8 cellular contexts compared by ENCODE assay signal in genomic region chr2:113891265-113891959, GRCh38. TPM values are rescaled to one million over a fixed set of nuclear protein-coding genes. Genes with fewer than 3 reads are reported as not detected.
DNase-seq lines count a peak whose midpoint lies in the region; ATAC-seq, FAIRE-seq and TF ChIP-seq lines count a peak whose summit lies in the region.

No MANE protein-coding gene starts in this region.

- no peak overlapping the region for H3K27ac ChIP-seq in small intestine (ENCODE audit: low read depth in 1 of 2, low read length in 1 of 2)

- H3K27ac Mint-ChIP-seq in WTC11 (0 out of 2 replicates have a peak overlapping the region, but pooled peaks have one; percentile 94), glutamatergic neuron (ENCODE audit: unreplicated experiment) (peak overlapping the region; percentile 90)

- H3K36me3 Mint-ChIP-seq in WTC11 (peaks cover 3% of the 10 kb centered on the region; the same call in 1 of the 2 replicates), glutamatergic neuron (ENCODE audit: unreplicated experiment) (no peaks in the 10 kb centered on the region)

- CTCF ChIA-PET in WTC11 (lab: Charles Lee) = no interaction called here

- H3K4me1 ChIP-seq in HAP-1 (peaks cover 45% of the 10 kb centered on the region), small intestine (ENCODE audit: control insufficient read depth in 2 of 2, insufficient read depth in 1 of 2, low read depth in 1 of 2, low read length in 1 of 2) (peaks cover 7 to 36% of the 10 kb centered on the region in 2 donors)

- no peak for FAIRE-seq in small intestine (lab: Jason Lieb, UNC)

- peak overlapping the region; percentile 68 for H3K4me3 ChIP-seq in HAP-1
- H3K4me3 ChIP-seq in small intestine (ENCODE audit: low read depth in 1 of 2, low read length in 2 of 2) = peak overlapping the region; percentile 87 to 92

- no peaks in the 10 kb centered on the region for H3K36me3 ChIP-seq in HAP-1 (replicated peaks)
- H3K36me3 ChIP-seq in small intestine (ENCODE audit: control insufficient read depth in 2 of 2, insufficient read depth in 2 of 2, low read length in 2 of 2) = no peaks in the 10 kb centered on the region

- no peak for ATAC-seq in WTC11
- ATAC-seq in GM19455 (IDR thresholded peaks at IDR 0.05; ENCODE audit: unreplicated experiment) = no peak
- ATAC-seq in GM19395 (IDR thresholded peaks at IDR 0.05; ENCODE audit: unreplicated experiment) = no peak

- TF ChIP-seq CTCF in WTC11 (IDR thresholded peaks at IDR 0.05) = no peak
- TF ChIP-seq CTCF in glutamatergic neuron (IDR thresholded peaks at IDR 0.05; ENCODE audit: partially characterized antibody, unreplicated experiment) = no peak

- no peaks in the 10 kb centered on the region for H3K9me3 Mint-ChIP-seq in WTC11
- H3K9me3 Mint-ChIP-seq in glutamatergic neuron (ENCODE audit: unreplicated experiment) = peaks cover 9% of the 10 kb centered on the region

- POLR2A ChIA-PET in WTC11 (lab: Charles Lee) = no interaction called here

- in situ Hi-C loops in HAP-1 (cut with MboI; ENCODE audit: low sequenced_read_pairs) = loop anchor here (10.0 kb wide), 1 partner anchor 137 kb away; the partner anchor contains the start of gene SLC35F5

- WGBS in small intestine, 3 donors = 2 to 3% (median 2%) methylated on average over 5 of the region's 5 CpGs

- H3K4me1 Mint-ChIP-seq in WTC11 (peaks cover 81% of the 10 kb centered on the region), glutamatergic neuron (ENCODE audit: low read depth, unreplicated experiment) (peaks cover 19% of the 10 kb centered on the region)

- DNase-seq in HAP-1 (ENCODE audit: low spot score in 2 of 2) = no peak
- no peak for DNase-seq in WTC11 (ENCODE audit: low spot score)
- no peak for DNase-seq in glutamatergic neuron
- no peak for DNase-seq in small intestine
- DNase-seq in amniotic stem cell (lab: John Stamatoyannopoulos, UW) = no peak
- no peak for DNase-seq in NCI-H526 treated with DMSO at 0.1 percent for 48 hours (lab: John Stamatoyannopoulos, UW)

- H3K4me3 Mint-ChIP-seq in WTC11 (peak overlapping the region; percentile 96), glutamatergic neuron (ENCODE audit: unreplicated experiment) (peak overlapping the region; percentile 93)

- H3K9me3 ChIP-seq in HAP-1 = no peaks in the 10 kb centered on the region
- no peaks in the 10 kb centered on the region for H3K9me3 ChIP-seq in small intestine (ENCODE audit: control insufficient read depth, low read depth)

- H3K27me3 Mint-ChIP-seq in WTC11 (ENCODE audit: low read depth) = no peaks in the 10 kb centered on the region
- no peaks in the 10 kb centered on the region for H3K27me3 Mint-ChIP-seq in glutamatergic neuron (ENCODE audit: unreplicated experiment)

- H3K27me3 ChIP-seq in HAP-1 (ENCODE audit: low read depth) (no peaks in the 10 kb centered on the region), small intestine (ENCODE audit: control insufficient read depth in 2 of 2, insufficient read depth in 2 of 2, low read length in 2 of 2) (no peaks in the 10 kb centered on the region)

TF ChIP-seq in WTC11, 78 proteins besides CTCF, POLR2A, EP300 and RAD21 (continues in another document):
- TF ChIP-seq ZNF138 (CRISPR knock-in tag; conservative IDR thresholded peaks at IDR 0.05) (no peak), TCF7 (CRISPR knock-in tag; IDR thresholded peaks at IDR 0.05; ENCODE audit: low read depth) (no peak), AFF4 (CRISPR knock-in tag; IDR thresholded peaks at IDR 0.05; ENCODE audit: borderline replicate concordance) (no peak), ZNF396 (CRISPR knock-in tag; IDR thresholded peaks at IDR 0.05; ENCODE audit: borderline replicate concordance) (no peak), OVOL2 (CRISPR knock-in tag; IDR thresholded peaks at IDR 0.05; ENCODE audit: borderline replicate concordance) (no peak), ATF6 (CRISPR knock-in tag; IDR thresholded peaks at IDR 0.05) (no peak), TP53 (CRISPR knock-in tag; IDR thresholded peaks at IDR 0.05) (no peak), HMGA2 (CRISPR knock-in tag; IDR thresholded peaks at IDR 0.05) (no peak), FOXP4 (CRISPR knock-in tag; IDR thresholded peaks at IDR 0.05) (no peak), NFE2L1 (CRISPR knock-in tag; IDR thresholded peaks at IDR 0.05) (no peak), IRF1 (CRISPR knock-in tag; IDR thresholded peaks at IDR 0.05) (no peak), ZNF263 (CRISPR knock-in tag; IDR thresholded peaks at IDR 0.05; ENCODE audit: low read depth) (no peak), ZNF317 (CRISPR knock-in tag; IDR thresholded peaks at IDR 0.05; ENCODE audit: borderline replicate concordance, low read depth) (no peak), ATF2 (CRISPR knock-in tag; IDR thresholded peaks at IDR 0.05; ENCODE audit: borderline replicate concordance, low read depth) (no peak)

RNA-seq across cellular contexts. Expression of gene ACTR3, which starts 1.5 kb away (rescaled TPM):
- 148 to 169 TPM (median 149 TPM) in 3 replicates for total RNA-seq in WTC11 (2021)
- total RNA-seq in glutamatergic neuron (ENCODE audit: unreplicated experiment) = 154 TPM
- 10 to 100 TPM; 78.9 to 97.6 (median 93.3) TPM for polyA plus RNA-seq in small intestine
